10 cellular contexts compared by ENCODE assay signal in genomic region chr2:128438091-128438490, GRCh38.
"Had no signal": no experiment of that assay in that cellular context is flagged by ENCODE, and none has a peak within 500 bp of the region (broad histone marks: within the 10 kb centered on the region; RNA-seq: fewer than 3 reads in every experiment).

No MANE protein-coding gene starts in this region.

- H3K4me3 ChIP-seq: heart left ventricle, thoracic aorta had no signal

- H3K9me3 Mint-ChIP-seq: activated B cell treated with CpG ODN at 0.5 μM for 24 hours; activated CD4-positive, alpha-beta T cell treated with anti-CD3 and anti-CD28 coated beads, Interleukin-2, amount 10 ng/mL, durations not matched to agents 7 days and 5 days; activated naive CD8-positive, alpha-beta T cell treated with anti-CD3 and anti-CD28 coated beads, Interleukin-2, amount 10 ng/mL, durations not matched to agents 7 days and 5 days; T-helper 1 cell treated with Interleukin-12 subunit alpha and Interleukin-12 subunit beta and Interleukin-4 antibody, amounts not matched to agents 30 μg/mL and 1 μg/mL, for 36 hours had no signal

- H3K4me3 Mint-ChIP-seq: activated B cell treated with CpG ODN at 0.5 μM for 24 hours; activated CD4-positive, alpha-beta T cell treated with anti-CD3 and anti-CD28 coated beads, Interleukin-2, amount 10 ng/mL, durations not matched to agents 7 days and 5 days; activated naive CD8-positive, alpha-beta T cell treated with anti-CD3 and anti-CD28 coated beads, Interleukin-2, amount 10 ng/mL, durations not matched to agents 7 days and 5 days; T-helper 1 cell treated with Interleukin-12 subunit alpha and Interleukin-12 subunit beta and Interleukin-4 antibody, amounts not matched to agents 30 μg/mL and 1 μg/mL, for 36 hours had no signal

- H3K27me3 ChIP-seq: heart left ventricle had no signal

- ATAC-seq: heart left ventricle, left ventricle myocardium superior had no signal

- H3K36me3 Mint-ChIP-seq: activated naive CD8-positive, alpha-beta T cell treated with anti-CD3 and anti-CD28 coated beads, Interleukin-2, amount 10 ng/mL, durations not matched to agents 7 days and 5 days had no signal

- DNase-seq: activated B cell treated with CpG ODN at 0.5 μM for 24 hours; activated CD4-positive, alpha-beta T cell treated with anti-CD3 and anti-CD28 coated beads, Interleukin-2, amount 10 ng/mL, durations not matched to agents 7 days and 5 days; activated naive CD8-positive, alpha-beta T cell treated with anti-CD3 and anti-CD28 coated beads, Interleukin-2, amount 10 ng/mL, durations not matched to agents 7 days and 5 days; left ventricle myocardium superior; midbrain; stimulated activated CD4-positive, alpha-beta T cell treated with anti-CD3 and anti-CD28 coated beads, Interleukin-1b, Interleukin-23, amount 100 ng/mL, for 48 hours; stimulated activated naive CD4-positive, alpha-beta T cell treated with Interleukin-2 at 50 U/mL for 16 hours had no signal

- H3K27ac Mint-ChIP-seq: activated B cell treated with CpG ODN at 0.5 μM for 24 hours; activated CD4-positive, alpha-beta T cell treated with anti-CD3 and anti-CD28 coated beads, Interleukin-2, amount 10 ng/mL, durations not matched to agents 7 days and 5 days; activated naive CD8-positive, alpha-beta T cell treated with anti-CD3 and anti-CD28 coated beads, Interleukin-2, amount 10 ng/mL, durations not matched to agents 7 days and 5 days; T-helper 1 cell treated with Interleukin-12 subunit alpha and Interleukin-12 subunit beta and Interleukin-4 antibody, amounts not matched to agents 30 μg/mL and 1 μg/mL, for 36 hours had no signal

- H3K27ac ChIP-seq: heart left ventricle, thoracic aorta had no signal

- H3K4me1 Mint-ChIP-seq: activated B cell treated with CpG ODN at 0.5 μM for 24 hours had no signal

- H3K9me3 ChIP-seq: heart left ventricle, thoracic aorta had no signal

- H3K36me3 ChIP-seq: heart left ventricle, thoracic aorta had no signal
